In genomic region chr1:17109897-17110554, GRCh38 we compare ENCODE assay signal across 15 cellular contexts. TPM values are rescaled to one million over a fixed set of nuclear protein-coding genes. Genes with fewer than 3 reads are reported as not detected.
DNase-seq lines count a peak whose midpoint lies in the region; ATAC-seq, FAIRE-seq and TF ChIP-seq lines count a peak whose summit lies in the region.
"Had no signal": no experiment of that assay in that cellular context is flagged by ENCODE, and none has a peak within 500 bp of the region (broad histone marks: within the 10 kb centered on the region; RNA-seq: fewer than 3 reads in every experiment).

No MANE protein-coding gene starts in this region.

- H3K4me3 ChIP-seq in neutrophil (ENCODE audit: low read depth in 1 of 2, low read length in 1 of 2): no peak overlapping the region
- no peak overlapping the region for H3K4me3 ChIP-seq in smooth muscle cell
- H3K4me3 ChIP-seq: lower lobe of right lung, spleen, stomach had no signal

- H3K4me3 Mint-ChIP-seq in activated T-cell treated with anti-CD3 and anti-CD28 coated beads, Interleukin-2, amount 50 U/mL, for 4 hours: no peak overlapping the region
- H3K4me3 Mint-ChIP-seq: activated naive CD8-positive, alpha-beta T cell treated with anti-CD3 and anti-CD28 coated beads, Interleukin-2, amount 50 U/mL, for 24 hours had no signal

- no peaks in the 10 kb centered on the region for H3K4me1 Mint-ChIP-seq in activated T-cell treated with anti-CD3 and anti-CD28 coated beads, Interleukin-2, amount 50 U/mL, for 4 hours (ENCODE audit: low read depth)
- H3K4me1 Mint-ChIP-seq: activated naive CD8-positive, alpha-beta T cell treated with anti-CD3 and anti-CD28 coated beads, Interleukin-2, amount 50 U/mL, for 24 hours had no signal

- H3K27me3 ChIP-seq in neutrophil (no peaks in the 10 kb centered on the region), smooth muscle cell (ENCODE audit: low read depth) (no peaks in the 10 kb centered on the region)
- H3K27me3 ChIP-seq: spleen had no signal

- peaks cover 85% of the 10 kb centered on the region for H3K36me3 ChIP-seq in neutrophil
- H3K36me3 ChIP-seq in smooth muscle cell (ENCODE audit: low read depth): no peaks in the 10 kb centered on the region
- H3K36me3 ChIP-seq: lower lobe of right lung, stomach had no signal

- WGBS in smooth muscle cell (ENCODE audit: low lambda C conversion rate): 61% methylated on average over 5 of the region's 5 CpGs

- no peak for ATAC-seq in activated T-cell treated with anti-CD3 and anti-CD28 coated beads, Interleukin-2, amount 50 U/mL, for 4 hours
- ATAC-seq in GM21737 (IDR thresholded peaks at IDR 0.05; ENCODE audit: unreplicated experiment): no peak
- ATAC-seq: activated naive CD8-positive, alpha-beta T cell treated with anti-CD3 and anti-CD28 coated beads, Interleukin-2, amount 50 U/mL, for 24 hours; esophagus mucosa; lower lobe of right lung had no signal

- no peak for TF ChIP-seq POLR2A in erythroblast (IDR thresholded peaks at IDR 0.05; ENCODE audit: low read length)

- no peaks in the 10 kb centered on the region for H3F3A ChIP-seq in smooth muscle cell (ENCODE audit: low read depth)

- no peaks in the 10 kb centered on the region for H4K20me1 ChIP-seq in smooth muscle cell (ENCODE audit: low read depth)

- H3K79me2 ChIP-seq in smooth muscle cell (ENCODE audit: low read depth): no peaks in the 10 kb centered on the region

- no peaks in the 10 kb centered on the region for H3K36me3 Mint-ChIP-seq in activated T-cell treated with anti-CD3 and anti-CD28 coated beads, Interleukin-2, amount 50 U/mL, for 4 hours (ENCODE audit: insufficient read depth)

- H3K4me1 ChIP-seq in neutrophil (ENCODE audit: control insufficient read depth in 1 of 2, insufficient read depth in 1 of 2, low read depth in 1 of 2, low read length in 1 of 2) (peaks cover 67 to 75% of the 10 kb centered on the region in 2 experiments), smooth muscle cell (ENCODE audit: low read depth) (no peaks in the 10 kb centered on the region)
- H3K4me1 ChIP-seq: lower lobe of right lung had no signal

- FAIRE-seq in frontal cortex (lab: Jason Lieb, UNC): no peak

- DNase-seq in COLO829 (ENCODE audit: low spot score): peak; percentile 45
- peak; percentile 29 for DNase-seq in NCI-H510A (lab: John Stamatoyannopoulos, UW)
- DNase-seq in frontal cortex (ENCODE audit: low spot score in 2 of 2): peak; percentile 48 to 58
- no peak for DNase-seq in activated T-cell treated with anti-CD3 and anti-CD28 coated beads, Interleukin-2, amount 50 U/mL, for 4 hours
- no peak for DNase-seq in erythroblast (lab: John Stamatoyannopoulos, UW)
- DNase-seq in smooth muscle cell (lab: John Stamatoyannopoulos, UW; ENCODE audit: unreplicated experiment): no peak
- DNase-seq: activated CD4-positive, alpha-beta T cell treated with anti-CD3 and anti-CD28 coated beads for 1 hour; activated naive CD8-positive, alpha-beta T cell treated with anti-CD3 and anti-CD28 coated beads, Interleukin-2, amount 50 U/mL, for 24 hours; lower lobe of right lung; spleen; stomach had no signal

- H3K9ac ChIP-seq in smooth muscle cell (ENCODE audit: low read depth): no peak overlapping the region

- no peak overlapping the region for H2AFZ ChIP-seq in smooth muscle cell (ENCODE audit: low read depth)

- peaks cover 13% of the 10 kb centered on the region for H3K27me3 Mint-ChIP-seq in activated T-cell treated with anti-CD3 and anti-CD28 coated beads, Interleukin-2, amount 50 U/mL, for 4 hours (ENCODE audit: low read depth)

- peak overlapping the region; percentile 64 for H3K27ac ChIP-seq in neutrophil
- H3K27ac ChIP-seq in smooth muscle cell (ENCODE audit: low read depth): no peak overlapping the region
- H3K27ac ChIP-seq: lower lobe of right lung, spleen, stomach had no signal

- no peak for TF ChIP-seq CTCF in neutrophil (IDR thresholded peaks at IDR 0.05)
- no peak for TF ChIP-seq CTCF in smooth muscle cell (IDR thresholded peaks at IDR 0.05; ENCODE audit: borderline replicate concordance, insufficient read depth, poor library complexity, severe bottlenecking)

- H3K9me3 ChIP-seq in neutrophil: no peaks in the 10 kb centered on the region
- H3K9me3 ChIP-seq in smooth muscle cell (replicated peaks; ENCODE audit: low read depth): no peaks in the 10 kb centered on the region
- H3K9me3 ChIP-seq: lower lobe of right lung, spleen, stomach had no signal

- H3K4me2 ChIP-seq in smooth muscle cell: no peak overlapping the region

- no peaks in the 10 kb centered on the region for H3K9me3 Mint-ChIP-seq in activated T-cell treated with anti-CD3 and anti-CD28 coated beads, Interleukin-2, amount 50 U/mL, for 4 hours
- H3K9me3 Mint-ChIP-seq: activated naive CD8-positive, alpha-beta T cell treated with anti-CD3 and anti-CD28 coated beads, Interleukin-2, amount 50 U/mL, for 24 hours had no signal

RNA-seq across cellular contexts. Expression of gene PADI2, which starts 9.2 kb away (rescaled TPM):
- 0.41 TPM for total RNA-seq in frontal cortex
- under 1 TPM; 0.08 to 0.14 (median 0.13) TPM for total RNA-seq in activated T-cell treated with anti-CD3 and anti-CD28 coated beads, Interleukin-2, amount 50 U/mL, for 4 hours
- not detected in 2 replicates for total RNA-seq in smooth muscle cell
- not detected in 2 replicates for polyA plus RNA-seq in smooth muscle cell
- total RNA-seq: T-helper 1 cell treated with Interleukin-12 subunit alpha and Interleukin-12 subunit beta and Interleukin-4 antibody, amounts not matched to agents 30 ng/mL and 1 ng/mL, for 36 hours had no signal

RNA-seq across cellular contexts. Expression of gene SDHB, which starts 56.2 kb away (rescaled TPM):
- total RNA-seq in frontal cortex (89.3 TPM), smooth muscle cell (126 and 174 TPM in 2 replicates)
- 100 to 1,000 TPM; 159 to 179 (median 176) TPM for total RNA-seq in activated T-cell treated with anti-CD3 and anti-CD28 coated beads, Interleukin-2, amount 50 U/mL, for 4 hours
- 111 and 123 TPM in 2 replicates for polyA plus RNA-seq in smooth muscle cell

Comparison
In these comparisons a context has a peak if more than half of its experiments do, and no peak if none do; other contexts are left out.
1. DNase-seq: peak in COLO829 (single experiment), NCI-H510A (single experiment) and frontal cortex (2 of 2); none in activated T-cell treated with anti-CD3 and anti-CD28 coated beads, Interleukin-2, amount 50 U/mL, for 4 hours (single experiment), erythroblast (0 of 2) and smooth muscle cell (single experiment).